24 cellular contexts compared by ENCODE assay signal in genomic region chr3:123076112-123076495, GRCh38. TPM values are rescaled to one million over a fixed set of nuclear protein-coding genes. Genes with fewer than 3 reads are reported as not detected.
DNase-seq lines count a peak whose midpoint lies in the region; ATAC-seq and TF ChIP-seq lines count a peak whose summit lies in the region.
"Had no signal": no experiment of that assay in that cellular context is flagged by ENCODE, and none has a peak within 500 bp of the region (broad histone marks: within the 10 kb centered on the region; RNA-seq: fewer than 3 reads in every experiment).

No MANE protein-coding gene starts in this region.

- H3K4me3 ChIP-seq in right cardiac atrium (ENCODE audit: low read length) (no peak overlapping the region), coronary artery (no peak overlapping the region), lower lobe of right lung (no peak overlapping the region), transverse colon (no peak overlapping the region)
- H3K4me3 ChIP-seq: BLaER1, dorsolateral prefrontal cortex, lung, mucosa of descending colon, pancreas, SJSA1, vagina had no signal

- H3K4me1 ChIP-seq in right cardiac atrium (ENCODE audit: control insufficient read depth, insufficient read depth, low read length) (peaks cover 34% of the 10 kb centered on the region), lower lobe of right lung (peaks cover 43% of the 10 kb centered on the region), transverse colon (peaks cover 17 to 35% (median 28%) of the 10 kb centered on the region in 4 donors)

- H3K27me3 ChIP-seq in right cardiac atrium (ENCODE audit: control insufficient read depth, insufficient read depth) (no peaks in the 10 kb centered on the region), lower lobe of right lung (ENCODE audit: low read depth) (no peaks in the 10 kb centered on the region), transverse colon (no peaks in the 10 kb centered on the region)
- H3K27me3 ChIP-seq: dorsolateral prefrontal cortex, pancreas, vagina had no signal

- no peak overlapping the region for H3K4me3 Mint-ChIP-seq in stimulated activated effector memory CD8-positive, alpha-beta T cell treated with anti-CD3 and anti-CD28 coated beads, Interleukin-12 subunit alpha, Interleukin-12 subunit beta, amount 100 ng/mL, for 72 hours
- H3K4me3 Mint-ChIP-seq: activated CD4-positive, alpha-beta T cell treated with anti-CD3 and anti-CD28 coated beads, Interleukin-2, amount 10 ng/mL, durations not matched to agents 24 days and 14 days; activated T-cell treated with anti-CD3 and anti-CD28 coated beads, Interleukin-2, amount 50 U/mL, for 4 hours; nephron progenitor cell; T-helper 17 cell had no signal

- 83% methylated on average over 4 of the region's 4 CpGs for WGBS in right cardiac atrium
- WGBS in transverse colon (ENCODE audit: low coverage in 1 of 2), 2 donors: 85 to 100% methylated on average over 2 to 4 of the region's 4 CpGs

- DNase-seq in right cardiac atrium (no peak), left ventricle myocardium superior (no peak), coronary artery (ENCODE audit: low spot score) (no peak), lower lobe of right lung (no peak), transverse colon (no peak), NCI-H2107 (lab: John Stamatoyannopoulos, UW) (no peak), GM19240 (ENCODE audit: insufficient read length, low spot score) (no peak)
- no peak for DNase-seq in stimulated activated effector memory CD8-positive, alpha-beta T cell treated with anti-CD3 and anti-CD28 coated beads, Interleukin-12 subunit alpha, Interleukin-12 subunit beta, amount 100 ng/mL, for 72 hours (ENCODE audit: low spot score in 2 of 2)
- DNase-seq: activated CD4-positive, alpha-beta T cell treated with anti-CD3 and anti-CD28 coated beads, Interleukin-2, amount 10 ng/mL, durations not matched to agents 24 days and 14 days; activated naive CD4-positive, alpha-beta T cell treated with Interleukin-2 at 50 U/mL for 16 hours; activated T-cell treated with anti-CD3 and anti-CD28 coated beads, Interleukin-2, amount 50 U/mL, for 4 hours; DND-41; H9; Kasumi-1; mucosa of descending colon; NCI-H526 treated with DMSO at 0.1 percent for 48 hours; nephron progenitor cell; T-helper 17 cell had no signal

- no peaks in the 10 kb centered on the region for H3K9me3 ChIP-seq in right cardiac atrium (ENCODE audit: control insufficient read depth, low read length)
- H3K9me3 ChIP-seq in lower lobe of right lung: no peaks in the 10 kb centered on the region
- no peaks in the 10 kb centered on the region for H3K9me3 ChIP-seq in transverse colon
- H3K9me3 ChIP-seq: BLaER1, mucosa of descending colon, pancreas, SJSA1, vagina had no signal

- no peaks in the 10 kb centered on the region for H3K9me3 Mint-ChIP-seq in stimulated activated effector memory CD8-positive, alpha-beta T cell treated with anti-CD3 and anti-CD28 coated beads, Interleukin-12 subunit alpha, Interleukin-12 subunit beta, amount 100 ng/mL, for 72 hours
- H3K9me3 Mint-ChIP-seq: activated CD4-positive, alpha-beta T cell treated with anti-CD3 and anti-CD28 coated beads, Interleukin-2, amount 10 ng/mL, durations not matched to agents 24 days and 14 days; activated T-cell treated with anti-CD3 and anti-CD28 coated beads, Interleukin-2, amount 50 U/mL, for 4 hours; H9; nephron progenitor cell had no signal

- H3K27ac ChIP-seq in right cardiac atrium (ENCODE audit: low read length): peak overlapping the region; percentile 15
- peak overlapping the region; percentile 67 to 70 for H3K27ac ChIP-seq in coronary artery
- H3K27ac ChIP-seq in lower lobe of right lung: peak overlapping the region; percentile 39
- H3K27ac ChIP-seq in transverse colon: peak overlapping the region; percentile 53 to 78 (median 64)
- H3K27ac ChIP-seq: BLaER1, SJSA1, vagina had no signal

- H3K4me1 Mint-ChIP-seq in stimulated activated effector memory CD8-positive, alpha-beta T cell treated with anti-CD3 and anti-CD28 coated beads, Interleukin-12 subunit alpha, Interleukin-12 subunit beta, amount 100 ng/mL, for 72 hours: peaks cover 23% of the 10 kb centered on the region

- no peak for ATAC-seq in right cardiac atrium
- ATAC-seq in left ventricle myocardium superior: no peak
- ATAC-seq in lower lobe of right lung: no peak
- ATAC-seq in stimulated activated effector memory CD8-positive, alpha-beta T cell treated with anti-CD3 and anti-CD28 coated beads, Interleukin-12 subunit alpha, Interleukin-12 subunit beta, amount 100 ng/mL, for 72 hours: no peak
- ATAC-seq: activated T-cell treated with anti-CD3 and anti-CD28 coated beads, Interleukin-2, amount 50 U/mL, for 4 hours; T-helper 17 cell had no signal

- no peaks in the 10 kb centered on the region for H3K36me3 ChIP-seq in lower lobe of right lung
- no peaks in the 10 kb centered on the region for H3K36me3 ChIP-seq in transverse colon
- H3K36me3 ChIP-seq: BLaER1, pancreas, SJSA1, vagina had no signal

- TF ChIP-seq CTCF in coronary artery (IDR thresholded peaks at IDR 0.05) (no peak), lower lobe of right lung (IDR thresholded peaks at IDR 0.05) (no peak), transverse colon (IDR thresholded peaks at IDR 0.05) (no peak)

- H3K27ac Mint-ChIP-seq in stimulated activated effector memory CD8-positive, alpha-beta T cell treated with anti-CD3 and anti-CD28 coated beads, Interleukin-12 subunit alpha, Interleukin-12 subunit beta, amount 100 ng/mL, for 72 hours: no peak overlapping the region
- H3K27ac Mint-ChIP-seq: activated CD4-positive, alpha-beta T cell treated with anti-CD3 and anti-CD28 coated beads, Interleukin-2, amount 10 ng/mL, durations not matched to agents 24 days and 14 days; nephron progenitor cell; T-helper 17 cell had no signal

- in situ Hi-C loops in transverse colon (cut with MboI; ENCODE audit: low pct_ligation_motif_present in 1 of 4, low pct_unique_long_range_greater_than_20kb in 1 of 4, low sequenced_read_pairs in 3 of 4): no loop called here

- no peak for TF ChIP-seq POLR2A in transverse colon (IDR thresholded peaks at IDR 0.05)

- H3K36me3 Mint-ChIP-seq in stimulated activated effector memory CD8-positive, alpha-beta T cell treated with anti-CD3 and anti-CD28 coated beads, Interleukin-12 subunit alpha, Interleukin-12 subunit beta, amount 100 ng/mL, for 72 hours: no peaks in the 10 kb centered on the region

- intact Hi-C loops in right cardiac atrium (cut with DNase I): no loop called here
- intact Hi-C loops in left ventricle myocardium superior (cut with micrococcal nuclease): no loop called here
- intact Hi-C loops in lower lobe of right lung (cut with DNase I): no loop called here
- intact Hi-C loops in transverse colon (cut with DNase I; ENCODE audit: low total_unique reads): no loop called here

- TF ChIP-seq EP300 in transverse colon (IDR thresholded peaks at IDR 0.05; ENCODE audit: low read depth): no peak

RNA-seq across cellular contexts. Expression of gene PDIA5, which starts 9.3 kb away (rescaled TPM):
- total RNA-seq in right cardiac atrium (10 to 100 TPM in 2 of 4 donors, 1 to 10 TPM in 2; 8.8 to 11.1 (median 9.9) TPM), left ventricle myocardium superior (4.8 TPM), lower lobe of right lung (29.3 TPM), transverse colon (100 to 1,000 TPM in 2 of 4 donors, 10 to 100 TPM in 2; 17.3 to 185 (median 65.1) TPM)
- polyA plus RNA-seq in right cardiac atrium: 8.3 TPM

RNA-seq across cellular contexts. Expression of gene SEMA5B, which starts 48.5 kb away (rescaled TPM):
- total RNA-seq in right cardiac atrium: 1 to 10 TPM in 3 of 4 donors, under 1 TPM in 1; 0.72 to 4.9 (median 3.1) TPM
- polyA plus RNA-seq in right cardiac atrium: 3.3 TPM
- 4.2 TPM for total RNA-seq in left ventricle myocardium superior
- total RNA-seq in lower lobe of right lung: 0.71 TPM
- 1 to 10 TPM in 1 of 4 donors, under 1 TPM in 2, not detected in 1; 0.16 to 1.4 (median 0.27) TPM for total RNA-seq in transverse colon
- total RNA-seq: activated CD4-positive, alpha-beta T cell treated with anti-CD3 and anti-CD28 coated beads, Interleukin-2, amount 10 ng/mL, durations not matched to agents 24 days and 14 days; activated T-cell treated with anti-CD3 and anti-CD28 coated beads, Interleukin-2, amount 50 U/mL, for 4 hours; SJSA1; T-helper 17 cell had no signal

Comparison
In these comparisons a context has a peak if more than half of its experiments do, and no peak if none do; other contexts are left out.
1. H3K27ac ChIP-seq: peak in every context shown above with its lines; median percentile 68 in coronary artery; 64 in transverse colon; 39 in lower lobe of right lung; 15 in right cardiac atrium.